ENCODE assay signal across 21 cellular contexts in genomic region chr6:166204852-166205650, GRCh38. TPM values are rescaled to one million over a fixed set of nuclear protein-coding genes. Genes with fewer than 3 reads are reported as not detected.
DNase-seq lines count a peak whose midpoint lies in the region; ATAC-seq and TF ChIP-seq lines count a peak whose summit lies in the region.
"Had no signal": no experiment of that assay in that cellular context is flagged by ENCODE, and none has a peak within 500 bp of the region (broad histone marks: within the 10 kb centered on the region; RNA-seq: fewer than 3 reads in every experiment).

No MANE protein-coding gene starts in this region.

- TF ChIP-seq CTCF in GM13976 (IDR thresholded peaks at IDR 0.05; ENCODE audit: borderline replicate concordance, control extremely low read depth, extremely low read depth, insufficient read depth, missing control alignments) (no peak), transverse colon (IDR thresholded peaks at IDR 0.05) (no peak)

- no peaks in the 10 kb centered on the region for H3K4me1 ChIP-seq in transverse colon
- H3K4me1 ChIP-seq: tibial artery had no signal

- H3K27ac ChIP-seq in transverse colon = no peak overlapping the region
- H3K27ac ChIP-seq: tibial artery had no signal

- H3K27me3 ChIP-seq in transverse colon = peaks cover 4% of the 10 kb centered on the region
- H3K27me3 ChIP-seq: tibial artery had no signal

- no peak overlapping the region for H3K4me3 ChIP-seq in transverse colon
- H3K4me3 ChIP-seq: tibial artery had no signal

- DNase-seq in DMS53 (lab: John Stamatoyannopoulos, UW) (peak; percentile 45), GM13976 (ENCODE audit: low spot score) (peak; percentile 8), NCI-H345 treated with DMSO at 0.1 percent for 48 hours (lab: John Stamatoyannopoulos, UW; ENCODE audit: unreplicated experiment) (peak; percentile 11), left kidney (ENCODE audit: low read depth, low spot score) (peak; percentile 30), SW 1271 (lab: John Stamatoyannopoulos, UW) (no peak), transverse colon (no peak)
- DNase-seq: activated CD4-positive, alpha-beta T cell treated with anti-CD3 and anti-CD28 coated beads, Interleukin-2, amount 50 U/mL, for 1 hour; activated naive CD8-positive, alpha-beta T cell treated with anti-CD3 and anti-CD28 coated beads, Interleukin-2, amount 10 ng/mL, durations not matched to agents 7 days and 5 days; CD4-positive, alpha-beta T cell; DMS153; left ventricle myocardium superior; NCI-H1694 treated with DMSO at 0.1 percent for 48 hours; NCI-H446; small intestine; stimulated activated CD4-positive, alpha-beta T cell treated with anti-CD3 and anti-CD28 coated beads, Interleukin-2, amount 100 ng/mL, for 48 hours; stimulated activated naive CD8-positive, alpha-beta T cell treated with anti-CD3 and anti-CD28 coated beads, Interleukin-15, Interleukin-2, amounts not matched to agents 100 U/mL and 50 U/mL, for 24 hours; tibial artery had no signal

- WGBS in transverse colon (ENCODE audit: low coverage in 1 of 2), 2 donors = 87 to 90% methylated on average over 4 to 17 of the region's 17 CpGs

- intact Hi-C loops in transverse colon (cut with DNase I; ENCODE audit: low total_unique reads) = no loop called here

- no peak for TF ChIP-seq POLR2A in transverse colon (IDR thresholded peaks at IDR 0.05)

- ATAC-seq in GM21360 (IDR thresholded peaks at IDR 0.05; ENCODE audit: unreplicated experiment) (no peak), GM19023 (IDR thresholded peaks at IDR 0.05; ENCODE audit: unreplicated experiment) (no peak)
- ATAC-seq: stimulated activated naive CD8-positive, alpha-beta T cell treated with anti-CD3 and anti-CD28 coated beads, Interleukin-15, Interleukin-2, amounts not matched to agents 100 U/mL and 50 U/mL, for 24 hours had no signal

- H3K9me3 ChIP-seq in transverse colon = no peaks in the 10 kb centered on the region
- H3K9me3 ChIP-seq: tibial artery had no signal

- no peaks in the 10 kb centered on the region for H3K36me3 ChIP-seq in transverse colon
- H3K36me3 ChIP-seq: tibial artery had no signal

- TF ChIP-seq EP300 in transverse colon (IDR thresholded peaks at IDR 0.05; ENCODE audit: low read depth) = no peak

- in situ Hi-C loops in GM13976 (cut with MboI; ENCODE audit: low sequenced_read_pairs, unreplicated experiment) (no loop called here), transverse colon (cut with MboI; ENCODE audit: low pct_ligation_motif_present in 1 of 4, low pct_unique_long_range_greater_than_20kb in 1 of 4, low sequenced_read_pairs in 3 of 4) (no loop called here)

RNA-seq across cellular contexts. Expression of gene TBXT, which starts 37.4 kb away (rescaled TPM):
- not detected for total RNA-seq in transverse colon
- total RNA-seq: activated naive CD8-positive, alpha-beta T cell treated with anti-CD3 and anti-CD28 coated beads, Interleukin-2, amount 10 ng/mL, durations not matched to agents 7 days and 5 days; activated T-helper 2 cell treated with anti-CD3 and anti-CD28 coated beads, Interferon-gamma antibody, Interleukin-2, Interleukin-4, amounts not matched to agents 10 μg/mL and 5 μg/mL and 100 μg/mL, durations not matched to agents 14 hours and 24 hours and 36 hours; CD4-positive, alpha-beta T cell; left ventricle myocardium superior; mucosa of gallbladder had no signal

Comparison
In these comparisons a context has a peak if more than half of its experiments do, and no peak if none do; other contexts are left out.
1. DNase-seq: peak in DMS53 (single experiment), GM13976 (single experiment), NCI-H345 treated with DMSO at 0.1 percent for 48 hours (single experiment) and left kidney (single experiment); none in SW 1271 (0 of 2) and transverse colon (single experiment).